15 cellular contexts compared by ENCODE assay signal in genomic region chr9:122056484-122056883, GRCh38. TPM values are rescaled to one million over a fixed set of nuclear protein-coding genes. Genes with fewer than 3 reads are reported as not detected.
A peak's percentile ranks its signal among the peaks of the same experiment; 100 is the strongest.
DNase-seq lines count a peak whose midpoint lies in the region; ATAC-seq and TF ChIP-seq lines count a peak whose summit lies in the region.
"Had no signal": no experiment of that assay in that cellular context is flagged by ENCODE, and none has a peak within 500 bp of the region (broad histone marks: within the 10 kb centered on the region; RNA-seq: fewer than 3 reads in every experiment).

No MANE protein-coding gene starts in this region.

- no peak overlapping the region for H3K27ac ChIP-seq in psoas muscle

- POLR2A ChIA-PET in activated CD4-positive, alpha-beta memory T cell treated with anti-CD3 and anti-CD28 coated beads for 36 hours (lab: Charles Lee): no interaction called here
- POLR2A ChIA-PET in activated CD4-positive, alpha-beta memory T cell treated with anti-CD3 and anti-CD28 coated beads, Interleukin-2, amount 10 ng/mL, durations not matched to agents 7 days and 5 days (lab: Charles Lee): no interaction called here

- no peaks in the 10 kb centered on the region for H3K9me3 ChIP-seq in psoas muscle
- H3K9me3 ChIP-seq: mucosa of descending colon had no signal

- no peaks in the 10 kb centered on the region for H3K9me3 Mint-ChIP-seq in activated CD4-positive, alpha-beta memory T cell treated with anti-CD3 and anti-CD28 coated beads for 36 hours
- no peaks in the 10 kb centered on the region for H3K9me3 Mint-ChIP-seq in activated CD4-positive, alpha-beta memory T cell treated with anti-CD3 and anti-CD28 coated beads, Interleukin-2, amount 10 ng/mL, durations not matched to agents 7 days and 5 days

- intact Hi-C loops in activated CD4-positive, alpha-beta memory T cell treated with anti-CD3 and anti-CD28 coated beads for 36 hours (cut with micrococcal nuclease): no loop called here
- intact Hi-C loops in psoas muscle (cut with DNase I): no loop called here

- H3K4me3 Mint-ChIP-seq in activated CD4-positive, alpha-beta memory T cell treated with anti-CD3 and anti-CD28 coated beads for 36 hours: no peak overlapping the region
- no peak overlapping the region for H3K4me3 Mint-ChIP-seq in activated CD4-positive, alpha-beta memory T cell treated with anti-CD3 and anti-CD28 coated beads, Interleukin-2, amount 10 ng/mL, durations not matched to agents 7 days and 5 days

- H3K27me3 Mint-ChIP-seq in activated CD4-positive, alpha-beta memory T cell treated with anti-CD3 and anti-CD28 coated beads for 36 hours: no peaks in the 10 kb centered on the region
- H3K27me3 Mint-ChIP-seq in activated CD4-positive, alpha-beta memory T cell treated with anti-CD3 and anti-CD28 coated beads, Interleukin-2, amount 10 ng/mL, durations not matched to agents 7 days and 5 days: no peaks in the 10 kb centered on the region

- H3K4me3 ChIP-seq in psoas muscle: no peak overlapping the region
- H3K4me3 ChIP-seq: mucosa of descending colon had no signal

- peak; percentile 65 for ATAC-seq in esophagus mucosa
- ATAC-seq in psoas muscle: peak; percentile 29 to 72 (median 52)
- no peak for ATAC-seq in HG03439 (IDR thresholded peaks at IDR 0.05; ENCODE audit: unreplicated experiment)
- ATAC-seq: mucosa of descending colon, right cardiac atrium had no signal

- WGBS in psoas muscle, 3 donors: 73 to 92% (median 86%) methylated on average over 3 of the region's 3 CpGs

- H3K27me3 ChIP-seq in psoas muscle (ENCODE audit: insufficient read depth in 3 of 3, low read length in 2 of 3): no peaks in the 10 kb centered on the region

- peaks cover 2% of the 10 kb centered on the region for H3K36me3 Mint-ChIP-seq in activated CD4-positive, alpha-beta memory T cell treated with anti-CD3 and anti-CD28 coated beads for 36 hours
- no peaks in the 10 kb centered on the region for H3K36me3 Mint-ChIP-seq in activated CD4-positive, alpha-beta memory T cell treated with anti-CD3 and anti-CD28 coated beads, Interleukin-2, amount 10 ng/mL, durations not matched to agents 7 days and 5 days (ENCODE audit: low read depth)

- peaks cover 10% of the 10 kb centered on the region for H3K4me1 Mint-ChIP-seq in activated CD4-positive, alpha-beta memory T cell treated with anti-CD3 and anti-CD28 coated beads for 36 hours (ENCODE audit: low read depth)
- peaks cover 5% of the 10 kb centered on the region for H3K4me1 Mint-ChIP-seq in activated CD4-positive, alpha-beta memory T cell treated with anti-CD3 and anti-CD28 coated beads, Interleukin-2, amount 10 ng/mL, durations not matched to agents 7 days and 5 days

- DNase-seq in activated CD4-positive, alpha-beta memory T cell treated with anti-CD3 and anti-CD28 coated beads for 36 hours: peak; percentile 12
- DNase-seq in activated CD4-positive, alpha-beta memory T cell treated with anti-CD3 and anti-CD28 coated beads, Interleukin-2, amount 10 ng/mL, durations not matched to agents 7 days and 5 days: no peak
- DNase-seq in RPMI8226 (peak; percentile 31), psoas muscle (no peak), SHP77 (lab: John Stamatoyannopoulos, UW) (no peak), NCI-H1092 (lab: John Stamatoyannopoulos, UW) (no peak)
- DNase-seq: activated effector memory CD4-positive, alpha-beta T cell treated with Interleukin-2 at 50 U/mL for 16 hours; cortex of kidney; NCI-H1105; NCI-H526 treated with DMSO at 0.1 percent for 48 hours; right cardiac atrium; substantia nigra had no signal

- CTCF ChIA-PET in activated CD4-positive, alpha-beta memory T cell treated with anti-CD3 and anti-CD28 coated beads for 36 hours (lab: Charles Lee): no interaction called here
- CTCF ChIA-PET in activated CD4-positive, alpha-beta memory T cell treated with anti-CD3 and anti-CD28 coated beads, Interleukin-2, amount 10 ng/mL, durations not matched to agents 7 days and 5 days (lab: Charles Lee): no interaction called here

- no peak overlapping the region for H3K27ac Mint-ChIP-seq in activated CD4-positive, alpha-beta memory T cell treated with anti-CD3 and anti-CD28 coated beads for 36 hours
- H3K27ac Mint-ChIP-seq in activated CD4-positive, alpha-beta memory T cell treated with anti-CD3 and anti-CD28 coated beads, Interleukin-2, amount 10 ng/mL, durations not matched to agents 7 days and 5 days: no peak overlapping the region

- H3K36me3 ChIP-seq in psoas muscle (ENCODE audit: insufficient read depth in 1 of 2, low read depth in 1 of 2): peaks cover 0 to 4% of the 10 kb centered on the region in 2 donors

- peaks cover 40% of the 10 kb centered on the region for H3K4me1 ChIP-seq in psoas muscle

- no peak for TF ChIP-seq CTCF in psoas muscle (IDR thresholded peaks at IDR 0.05)

RNA-seq across cellular contexts. Expression of gene TTLL11, which starts 36.6 kb away (rescaled TPM):
- total RNA-seq in activated CD4-positive, alpha-beta memory T cell treated with anti-CD3 and anti-CD28 coated beads for 36 hours: under 1 TPM; 0.97 TPM
- total RNA-seq in activated CD4-positive, alpha-beta memory T cell treated with anti-CD3 and anti-CD28 coated beads, Interleukin-2, amount 10 ng/mL, durations not matched to agents 7 days and 5 days: 1 to 10 TPM; 1.5 to 2.1 TPM
- total RNA-seq in esophagus mucosa: 3.1 TPM
- 10 to 100 TPM; 16.4 to 56.4 (median 48.4) TPM for total RNA-seq in psoas muscle
- 10 to 100 TPM; 15.1 to 19.3 (median 16.5) TPM for polyA plus RNA-seq in psoas muscle

Comparison
In these comparisons a context has a peak if more than half of its experiments do, and no peak if none do; other contexts are left out.
1. DNase-seq: peak in activated CD4-positive, alpha-beta memory T cell treated with anti-CD3 and anti-CD28 coated beads for 36 hours (single experiment) and RPMI8226 (single experiment); none in activated CD4-positive, alpha-beta memory T cell treated with anti-CD3 and anti-CD28 coated beads, Interleukin-2, amount 10 ng/mL, durations not matched to agents 7 days and 5 days (single experiment), psoas muscle (0 of 2), SHP77 (0 of 2) and NCI-H1092 (single experiment).